ENCODE assay signal across 1 cellular context in genomic region chr16:28950648-28951409, GRCh38.
TF ChIP-seq lines count a peak whose summit lies in the region.

TSS of gene NFATC2IP (plus strand) at chr16:28950937. CDS start at chr16:28951012, 75 bp downstream.

TF ChIP-seq in GM23338, 12 proteins besides CTCF, POLR2A, EP300 and RAD21 (continued from another document):
- TF ChIP-seq ETS1 (IDR thresholded peaks at IDR 0.05), result peak; percentile 90
- no peak for TF ChIP-seq EZH2phosphoT487 (IDR thresholded peaks at IDR 0.05; ENCODE audit: unreplicated experiment)
- peak; percentile 87 for TF ChIP-seq CREB1 (CRISPR knock-in tag; IDR thresholded peaks at IDR 0.05; ENCODE audit: low read depth)
